ENCODE assay signal across 17 cellular contexts in the genomic region with DNA sequence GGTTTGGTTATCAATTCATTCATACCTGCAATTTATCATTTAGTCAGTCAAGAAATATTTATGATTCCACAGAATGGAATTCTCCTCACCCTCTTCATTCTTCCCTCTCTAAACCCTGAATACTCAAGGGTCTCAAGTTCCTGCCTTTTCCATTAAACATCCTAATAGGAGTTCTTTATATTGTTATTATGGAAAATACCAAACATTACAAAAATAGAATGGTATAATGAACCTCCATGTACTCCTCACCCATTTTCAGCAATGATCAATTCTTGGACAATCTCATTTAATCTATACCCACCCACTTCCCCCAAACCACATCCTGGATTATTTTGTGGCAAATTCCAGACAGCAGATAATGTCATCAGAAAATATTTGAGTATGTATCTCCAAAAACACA.
DNase-seq lines count a peak whose midpoint lies in the region; ATAC-seq, FAIRE-seq and TF ChIP-seq lines count a peak whose summit lies in the region.
"Had no signal": no experiment of that assay in that cellular context is flagged by ENCODE, and none has a peak within 500 bp of the region (broad histone marks: within the 10 kb centered on the region; RNA-seq: fewer than 3 reads in every experiment).

No MANE protein-coding gene starts in this region.

- H3K27ac ChIP-seq in endothelial cell of umbilical vein (ENCODE audit: insufficient read depth, low read depth, low read length): peak overlapping the region; percentile 97
- H3K27ac ChIP-seq: A549 had no signal

- no peaks in the 10 kb centered on the region for H3K36me3 ChIP-seq in endothelial cell of umbilical vein (ENCODE audit: control insufficient read depth in 2 of 2, extremely low read depth in 1 of 2, insufficient read depth in 2 of 2, low read length in 2 of 2)

- peaks cover 23% of the 10 kb centered on the region for H3K4me1 ChIP-seq in endothelial cell of umbilical vein (ENCODE audit: control insufficient read depth, extremely low read depth, insufficient read depth, low read length)
- H3K4me1 ChIP-seq: A549, Caco-2 had no signal

- intact Hi-C loops in endothelial cell of umbilical vein (cut with micrococcal nuclease): loop anchor here (1.0 kb wide), 1 partner anchor 10 kb away; no protein-coding TSS in a partner anchor

- H3K27me3 Mint-ChIP-seq in osteocyte (ENCODE audit: unreplicated experiment): no peaks in the 10 kb centered on the region

- FAIRE-seq in endothelial cell of umbilical vein (lab: Jason Lieb, UNC): no peak
- FAIRE-seq: A549, GM12891 had no signal

- H3K4me3 Mint-ChIP-seq in osteocyte (ENCODE audit: unreplicated experiment): no peak overlapping the region

- no peaks in the 10 kb centered on the region for H3K79me2 ChIP-seq in endothelial cell of umbilical vein (ENCODE audit: control insufficient read depth, insufficient read depth, low read length)

- peaks cover 3% of the 10 kb centered on the region for H3K36me3 Mint-ChIP-seq in osteocyte (ENCODE audit: unreplicated experiment)

- H3K4me2 ChIP-seq in endothelial cell of umbilical vein (ENCODE audit: insufficient read depth, low read length): peak overlapping the region; percentile 77
- H3K4me2 ChIP-seq: A549 had no signal

- BruUV-seq in endothelial cell of umbilical vein (replicated peaks; lab: Mats Ljungman, UMichigan): no TSS peak

- TF ChIP-seq CTCF in endothelial cell of umbilical vein (IDR thresholded peaks at IDR 0.05; ENCODE audit: extremely low read depth in 1 of 2, insufficient read depth in 1 of 2, low read depth in 1 of 2, low read length in 2 of 2) (no peak), osteocyte (IDR thresholded peaks at IDR 0.05) (no peak)

- H3K9me1 ChIP-seq in endothelial cell of umbilical vein (replicated peaks; ENCODE audit: control insufficient read depth, extremely low read depth, insufficient read depth, low read length): no peaks in the 10 kb centered on the region

- peaks cover 4% of the 10 kb centered on the region for H3K9me3 Mint-ChIP-seq in osteocyte (ENCODE audit: unreplicated experiment)

- peak overlapping the region; percentile 76 for H3K9ac ChIP-seq in endothelial cell of umbilical vein (replicated peaks; ENCODE audit: extremely low read depth, insufficient read depth, low read length)

- POLR2A ChIA-PET in endothelial cell of umbilical vein (lab: Charles Lee): no interaction called here

- H2AFZ ChIP-seq in endothelial cell of umbilical vein (ENCODE audit: low read depth, low read length): peak overlapping the region; percentile 46

- DNase-seq in ELR (ENCODE audit: low read depth): peak; percentile 76
- peak; percentile 29 for DNase-seq in M059J (ENCODE audit: low read depth)
- no peak for DNase-seq in endothelial cell of umbilical vein (ENCODE audit: low read depth, low spot score)
- no peak for DNase-seq in osteocyte (ENCODE audit: extremely low spot score, unreplicated experiment)
- no peak for DNase-seq in mucosa of gallbladder (ENCODE audit: low spot score)
- DNase-seq in globus pallidus (ENCODE audit: low spot score): no peak
- DNase-seq: Caco-2, Kasumi-1, MV-4-11, NCI-H1436, NCI-H2029 treated with DMSO at 0.1 percent for 48 hours, NCI-H510A treated with DMSO at 0.1 percent for 48 hours, RPMI8226 had no signal

- H3K9me3 ChIP-seq in endothelial cell of umbilical vein (replicated peaks; ENCODE audit: control insufficient read depth, insufficient read depth, low read length): no peaks in the 10 kb centered on the region
- H3K9me3 ChIP-seq: Caco-2 had no signal

- no peaks in the 10 kb centered on the region for H3K27me3 ChIP-seq in endothelial cell of umbilical vein (ENCODE audit: control insufficient read depth in 2 of 2, insufficient read depth in 2 of 2, low read length in 2 of 2)

- H3K27ac Mint-ChIP-seq in osteocyte (ENCODE audit: unreplicated experiment): peak overlapping the region; percentile 15

- CTCF ChIA-PET in endothelial cell of umbilical vein (lab: Charles Lee): interaction anchor here (1.1 to 1.2 kb wide), 2 partner anchors 35 to 118 kb away, joined by 3 to 7 read pairs; no protein-coding TSS in a partner anchor

- H3K4me3 ChIP-seq in endothelial cell of umbilical vein (replicated peaks in 1 of 3; ENCODE audit: insufficient read depth in 1 of 3, low read depth in 1 of 3, low read length in 3 of 3): no peak overlapping the region
- H3K4me3 ChIP-seq: A549 had no signal

- no peaks in the 10 kb centered on the region for H4K20me1 ChIP-seq in endothelial cell of umbilical vein (replicated peaks; ENCODE audit: control insufficient read depth, extremely low read depth, insufficient read depth, low read length)

- peaks cover 16% of the 10 kb centered on the region for H3K4me1 Mint-ChIP-seq in osteocyte (ENCODE audit: unreplicated experiment)

- ATAC-seq in HG02840 (IDR thresholded peaks at IDR 0.05; ENCODE audit: low FRiP score, unreplicated experiment) (no peak), GM18907 (IDR thresholded peaks at IDR 0.05; ENCODE audit: unreplicated experiment) (no peak)
- ATAC-seq: A549 had no signal

- TF ChIP-seq POLR2A in endothelial cell of umbilical vein (IDR thresholded peaks at IDR 0.05; ENCODE audit: low read depth, low read length): no peak

- dilution Hi-C loops in endothelial cell of umbilical vein (cut with MboI; ENCODE audit: extremely low pct_ligation_motif_present, low sequenced_read_pairs): no loop called here

TF ChIP-seq in endothelial cell of umbilical vein, 7 proteins besides CTCF, POLR2A, EP300 and RAD21:
- peak; percentile 2 for TF ChIP-seq FOS (IDR thresholded peaks at IDR 0.05; ENCODE audit: borderline replicate concordance, insufficient read depth, low read length)
- no peak for TF ChIP-seq JUN (IDR thresholded peaks at IDR 0.05; ENCODE audit: borderline replicate concordance, insufficient read depth, insufficient read length, low read depth)

Comparison
In these comparisons a context has a peak if more than half of its experiments do, and no peak if none do; other contexts are left out.
1. DNase-seq: peak in ELR (single experiment) and M059J (single experiment); none in endothelial cell of umbilical vein (single experiment), osteocyte (single experiment), mucosa of gallbladder (single experiment) and globus pallidus (single experiment).